ENCODE assay signal across 17 cellular contexts in the genomic region with DNA sequence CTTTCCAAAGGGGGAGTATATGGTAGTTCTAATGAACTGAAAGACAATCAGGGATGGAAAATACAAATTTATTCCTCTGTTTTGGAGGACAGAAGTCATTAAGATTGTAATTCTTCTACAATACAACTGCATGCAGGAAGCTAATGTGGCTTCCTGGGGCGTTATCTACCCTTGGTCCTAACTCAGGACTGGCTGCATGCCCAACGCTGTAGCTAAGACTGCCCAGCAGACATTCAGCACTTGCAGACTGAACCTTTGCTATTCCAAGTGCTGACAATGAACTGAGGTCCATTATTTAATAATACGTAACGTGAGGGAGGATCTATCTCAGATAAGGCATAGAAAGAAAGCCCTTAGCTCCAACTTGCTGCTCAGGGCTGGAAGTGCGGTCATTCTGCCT. TPM values are rescaled to one million over a fixed set of nuclear protein-coding genes. Genes with fewer than 3 reads are reported as not detected.
DNase-seq lines count a peak whose midpoint lies in the region; ATAC-seq and TF ChIP-seq lines count a peak whose summit lies in the region.
"Had no signal": no experiment of that assay in that cellular context is flagged by ENCODE, and none has a peak within 500 bp of the region (broad histone marks: within the 10 kb centered on the region; RNA-seq: fewer than 3 reads in every experiment).

No MANE protein-coding gene starts in this region.

- no peak overlapping the region for H2AFZ ChIP-seq in neural progenitor cell (replicated peaks)
- H2AFZ ChIP-seq: GM23248 had no signal

- TF ChIP-seq CTCF in endodermal cell (conservative IDR thresholded peaks at IDR 0.05), result no peak
- TF ChIP-seq CTCF in neural progenitor cell (IDR thresholded peaks at IDR 0.05), result no peak

- H3K79me2 ChIP-seq in neural progenitor cell (ENCODE audit: low read depth), result no peaks in the 10 kb centered on the region

- H3F3A ChIP-seq in neural progenitor cell (ENCODE audit: low read depth), result no peaks in the 10 kb centered on the region

- H4K20me1 ChIP-seq in BLaER1 (no peaks in the 10 kb centered on the region), neural progenitor cell (ENCODE audit: low read depth) (no peaks in the 10 kb centered on the region)

- no peak overlapping the region for H3K27ac ChIP-seq in BLaER1
- no peak overlapping the region for H3K27ac ChIP-seq in endodermal cell (ENCODE audit: low read depth, low read length)
- H3K27ac ChIP-seq in neural progenitor cell, result no peak overlapping the region
- H3K27ac ChIP-seq: A549, GM23248 had no signal

- H3K4me1 Mint-ChIP-seq in endodermal cell (peaks cover 35% of the 10 kb centered on the region), neural progenitor cell (peaks cover 2% of the 10 kb centered on the region)

- ATAC-seq in stimulated activated naive CD8-positive, alpha-beta T cell treated with anti-CD3 and anti-CD28 coated beads, Interleukin-15, Interleukin-2, amounts not matched to agents 100 U/mL and 50 U/mL, for 24 hours, result no peak
- ATAC-seq: A549; CD8-positive, alpha-beta T cell; HepG2 had no signal

- WGBS in endodermal cell (ENCODE audit: insufficient coverage in 1 of 2, insufficient read length in 1 of 2), 2 experiments, result 90 to 100% methylated on average over 5 of the region's 5 CpGs

- no peak overlapping the region for H3K9ac ChIP-seq in BLaER1
- no peak overlapping the region for H3K9ac ChIP-seq in endodermal cell (ENCODE audit: extremely low read depth, low read length, poor library complexity, severe bottlenecking)
- no peak overlapping the region for H3K9ac ChIP-seq in neural progenitor cell
- H3K9ac ChIP-seq: GM23248 had no signal

- H3K4me3 Mint-ChIP-seq in endodermal cell (no peak overlapping the region), neural progenitor cell (no peak overlapping the region)
- H3K4me3 Mint-ChIP-seq: CD8-positive, alpha-beta T cell had no signal

- TF ChIP-seq RAD21 in Ishikawa (IDR thresholded peaks at IDR 0.05; ENCODE audit: low read depth), result no peak

- H3K4me3 ChIP-seq in BLaER1 (no peak overlapping the region), endodermal cell (ENCODE audit: low read length) (no peak overlapping the region), neural progenitor cell (no peak overlapping the region)
- H3K4me3 ChIP-seq: A549, GM23248, HAP-1 had no signal

- TF ChIP-seq EP300 in Ishikawa (IDR thresholded peaks at IDR 0.05; ENCODE audit: borderline replicate concordance), result no peak

- H3K9me3 ChIP-seq in BLaER1 (no peaks in the 10 kb centered on the region), endodermal cell (ENCODE audit: control insufficient read depth, low read length) (no peaks in the 10 kb centered on the region), neural progenitor cell (ENCODE audit: low read depth) (no peaks in the 10 kb centered on the region)
- H3K9me3 ChIP-seq: A549, HAP-1 had no signal

- H3K4me2 ChIP-seq in BLaER1 (peak overlapping the region; percentile 70), neural progenitor cell (no peak overlapping the region)
- H3K4me2 ChIP-seq: A549 had no signal

- H3K36me3 ChIP-seq in BLaER1 (peaks cover 48% of the 10 kb centered on the region), endodermal cell (ENCODE audit: control insufficient read depth, insufficient read depth, low read length) (peaks cover 64% of the 10 kb centered on the region), neural progenitor cell (no peaks in the 10 kb centered on the region)

- H3K27me3 ChIP-seq in BLaER1, result no peaks in the 10 kb centered on the region
- no peaks in the 10 kb centered on the region for H3K27me3 ChIP-seq in endodermal cell (ENCODE audit: control insufficient read depth, insufficient read depth, low read length, poor library complexity, severe bottlenecking)
- H3K27me3 ChIP-seq in neural progenitor cell, result no peaks in the 10 kb centered on the region

- H3K36me3 Mint-ChIP-seq in endodermal cell (ENCODE audit: low read depth) (peaks cover 36% of the 10 kb centered on the region), neural progenitor cell (peaks cover 17% of the 10 kb centered on the region)

- H3K4me1 ChIP-seq in BLaER1 (peaks cover 69% of the 10 kb centered on the region), endodermal cell (ENCODE audit: control insufficient read depth, insufficient read depth, low read length) (peaks cover 15% of the 10 kb centered on the region), neural progenitor cell (peaks cover 6% of the 10 kb centered on the region)
- H3K4me1 ChIP-seq: A549 had no signal

- H3K9me3 Mint-ChIP-seq in endodermal cell (no peaks in the 10 kb centered on the region), neural progenitor cell (no peaks in the 10 kb centered on the region)
- H3K9me3 Mint-ChIP-seq: CD8-positive, alpha-beta T cell had no signal

- DNase-seq in endodermal cell, result peak; percentile 5
- peak; percentile 36 for DNase-seq in mucosa of gallbladder (ENCODE audit: low spot score)
- DNase-seq in DMS153 treated with DMSO at 0.1 percent for 48 hours (lab: John Stamatoyannopoulos, UW; ENCODE audit: unreplicated experiment), result no peak
- no peak for DNase-seq in neural progenitor cell (ENCODE audit: low spot score)
- no peak for DNase-seq in stimulated activated naive CD8-positive, alpha-beta T cell treated with anti-CD3 and anti-CD28 coated beads, Interleukin-15, Interleukin-2, amounts not matched to agents 100 U/mL and 50 U/mL, for 24 hours
- DNase-seq: CD8-positive, alpha-beta T cell; GM23248; NCI-H1417 treated with DMSO at 0.1 percent for 48 hours; NCI-H2227 treated with DMSO at 0.1 percent for 48 hours; NCI-H524; SIG-M5 had no signal

- no peak overlapping the region for H3K27ac Mint-ChIP-seq in endodermal cell
- H3K27ac Mint-ChIP-seq in neural progenitor cell, result no peak overlapping the region
- H3K27ac Mint-ChIP-seq: CD8-positive, alpha-beta T cell had no signal

- H3K27me3 Mint-ChIP-seq in endodermal cell (ENCODE audit: insufficient read depth) (no peaks in the 10 kb centered on the region), neural progenitor cell (ENCODE audit: insufficient read depth, low read depth) (no peaks in the 10 kb centered on the region)

TF ChIP-seq in Ishikawa, 13 proteins besides CTCF, POLR2A, EP300 and RAD21:
- TF ChIP-seq CEBPB (IDR thresholded peaks at IDR 0.05) (no peak), NFIC (IDR thresholded peaks at IDR 0.05) (0 out of 2 replicates have a peak, but pooled peaks have one; percentile 14)

RNA-seq across cellular contexts. Expression of a gene that starts 53.2 kb away (rescaled TPM):
- total RNA-seq in endodermal cell (10 to 100 TPM in 1 of 2 donors, 1 to 10 TPM in 1; 8.3 to 10.4 TPM), mucosa of gallbladder (12.6 TPM), neural progenitor cell (ENCODE audit: low replicate concordance) (0.37 TPM in 1 of 2 replicates, not detected in the other)
- 1.8 TPM for polyA plus RNA-seq in endodermal cell (2013, experiment 1 of 2)
- polyA plus RNA-seq in endodermal cell (2013, experiment 2 of 2), result 3.1 TPM
- total RNA-seq: GM23248, MCF 10A had no signal
- polyA plus RNA-seq: GM23248 had no signal

Comparison
In these comparisons a context has a peak if more than half of its experiments do, and no peak if none do; other contexts are left out.
1. DNase-seq: peak in endodermal cell (single experiment) and mucosa of gallbladder (single experiment); none in DMS153 treated with DMSO at 0.1 percent for 48 hours (single experiment), neural progenitor cell (single experiment) and stimulated activated naive CD8-positive, alpha-beta T cell treated with anti-CD3 and anti-CD28 coated beads, Interleukin-15, Interleukin-2, amounts not matched to agents 100 U/mL and 50 U/mL, for 24 hours (single experiment).